In the genomic region with DNA sequence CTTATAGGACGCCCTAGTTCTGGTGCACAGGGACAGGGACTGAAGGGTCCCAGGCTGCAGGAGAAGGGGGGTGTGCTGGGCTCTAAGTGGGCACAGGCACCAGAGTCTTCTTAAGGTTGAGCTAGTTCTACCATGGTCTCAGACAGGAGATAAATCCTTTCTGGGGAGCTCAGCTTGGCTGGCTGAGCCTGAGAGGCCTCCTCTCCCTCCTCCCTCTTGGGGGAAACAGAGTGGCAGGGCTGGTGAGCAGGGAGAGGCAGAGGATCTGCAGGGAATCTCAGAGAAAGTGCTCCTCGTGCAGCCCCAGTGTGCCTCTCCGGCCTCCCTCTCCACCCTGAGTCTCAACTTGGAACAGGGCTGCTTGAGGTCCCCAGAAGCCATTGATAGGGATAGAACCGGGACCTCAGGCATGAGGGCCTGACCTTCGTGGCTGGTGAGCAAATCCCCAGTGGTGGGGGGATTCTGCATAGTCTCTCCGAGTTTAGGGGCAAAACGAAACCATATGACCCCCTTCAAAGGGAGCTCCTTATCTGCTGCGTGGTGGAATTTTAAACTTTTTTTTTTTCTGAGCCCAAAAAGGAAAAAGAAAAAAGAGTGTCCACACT, we compare ENCODE assay signal across 32 cellular contexts. TPM values are rescaled to one million over a fixed set of nuclear protein-coding genes. Genes with fewer than 3 reads are reported as not detected.
DNase-seq lines count a peak whose midpoint lies in the region; ATAC-seq, FAIRE-seq and TF ChIP-seq lines count a peak whose summit lies in the region.
"Had no signal": no experiment of that assay in that cellular context is flagged by ENCODE, and none has a peak within 500 bp of the region (broad histone marks: within the 10 kb centered on the region; RNA-seq: fewer than 3 reads in every experiment).

No MANE protein-coding gene starts in this region.

- TF ChIP-seq RAD21 in HepG2 (CRISPR knock-in tag; IDR thresholded peaks at IDR 0.05), result no peak

- H3K4me1 ChIP-seq in HepG2 (ENCODE audit: insufficient read depth, low read length) (peaks cover 41% of the 10 kb centered on the region), right lobe of liver (peaks cover 0 to 11% (median 3%) of the 10 kb centered on the region in 4 donors)
- H3K4me1 ChIP-seq: foreskin keratinocyte had no signal

- H3K9me3 ChIP-seq in HepG2 (ENCODE audit: low read length) (no peaks in the 10 kb centered on the region), right lobe of liver (no peaks in the 10 kb centered on the region)
- H3K9me3 ChIP-seq: HAP-1, left lung had no signal

- H3K4me3 Mint-ChIP-seq in chondrocyte (ENCODE audit: unreplicated experiment) (peak overlapping the region; percentile 79), nephron (peak overlapping the region; percentile 34 to 58 (median 46))
- H3K4me3 Mint-ChIP-seq: activated CD8-positive, alpha-beta T cell treated with anti-CD3 and anti-CD28 coated beads, Interleukin-2, amount 10 ng/mL, durations not matched to agents 7 days and 5 days had no signal

- CTCF ChIA-PET in HepG2 (lab: Yijun Ruan, JAX; ENCODE audit: low intra/inter-chr PET ratio, low total read pairs), result no interaction called here

- intact Hi-C loops in HepG2 (cut with micrococcal nuclease; ENCODE audit: unreplicated experiment) (loop anchor here (10.0 kb wide), 1 partner anchor 646 kb away; no protein-coding TSS in a partner anchor), right lobe of liver (cut with DNase I) (loop anchor here (10.0 kb wide), 2 partner anchors 86 to 296 kb away; no protein-coding TSS in a partner anchor)

- peak overlapping the region; percentile 95 for H3K4me2 ChIP-seq in HepG2 (ENCODE audit: low read depth, low read length)
- H3K4me2 ChIP-seq: BLaER1 treated with 17β-estradiol and CSF1 and Interleukin-3, amounts not matched to agents 10 nM and 100 nM had no signal

- TF ChIP-seq POLR2A in HepG2 (IDR thresholded peaks at IDR 0.05; ENCODE audit: insufficient read depth in 1 of 2, low read depth in 2 of 2, low read length in 2 of 2) (no peak), right lobe of liver (IDR thresholded peaks at IDR 0.05) (no peak)

- WGBS in HepG2 (ENCODE audit: low lambda C conversion rate), result 94% methylated on average over 6 of the region's 8 CpGs
- 71% methylated on average over 4 of the region's 8 CpGs for WGBS in right lobe of liver (ENCODE audit: insufficient coverage, low coverage, low lambda C conversion rate, missing lambda C conversion rate)

- BruUV-seq in HepG2 (replicated peaks; lab: Mats Ljungman, UMichigan), result no TSS peak

- no peak overlapping the region for H2AFZ ChIP-seq in HepG2 (ENCODE audit: low read length)

- H3K9ac ChIP-seq in HepG2 (ENCODE audit: insufficient read depth, low read depth, low read length), result peak overlapping the region; percentile 80; the same call in 1 of the 2 replicates
- H3K9ac ChIP-seq: BLaER1 treated with 17β-estradiol and CSF1 and Interleukin-3, amounts not matched to agents 10 nM and 100 nM had no signal

- in situ Hi-C loops in HepG2 (cut with HindIII; ENCODE audit: extremely low pct_ligation_motif_present, low pct_unique_long_range_greater_than_20kb), result loop anchor here (10.0 to 25.0 kb wide), 2 partner anchors 293 to 496 kb away; no protein-coding TSS in a partner anchor

- no peak for TF ChIP-seq EP300 in HepG2 (IDR thresholded peaks at IDR 0.05; ENCODE audit: low read depth in 2 of 2, low read length in 2 of 2)
- TF ChIP-seq EP300 in HepG2 (CRISPR knock-in tag; IDR thresholded peaks at IDR 0.05; ENCODE audit: borderline replicate concordance), result no peak

- TF ChIP-seq CTCF in HepG2 (CRISPR knock-in tag; IDR thresholded peaks at IDR 0.05) (no peak), right lobe of liver (IDR thresholded peaks at IDR 0.05) (no peak), chondrocyte (IDR thresholded peaks at IDR 0.05) (no peak), nephron (IDR thresholded peaks at IDR 0.05; ENCODE audit: unreplicated experiment in 3 of 3) (no peak)

- POLR2A ChIA-PET in HepG2 (lab: Yijun Ruan, JAX), result interaction anchor here (4.2 kb wide), 1 partner anchor 19 kb away, joined by 44 read pairs; a partner anchor contains a TSS

- no peaks in the 10 kb centered on the region for H4K20me1 ChIP-seq in HepG2 (ENCODE audit: insufficient read depth, low read length)

- ATAC-seq in HepG2 (no peak), right lobe of liver (no peak), HG03442 (IDR thresholded peaks at IDR 0.05; ENCODE audit: unreplicated experiment) (no peak), HG02981 (IDR thresholded peaks at IDR 0.05; ENCODE audit: unreplicated experiment) (no peak)
- ATAC-seq: activated CD8-positive, alpha-beta T cell treated with anti-CD3 and anti-CD28 coated beads, Interleukin-2, amount 10 ng/mL, durations not matched to agents 7 days and 5 days; foreskin keratinocyte; left lung; stimulated activated naive CD8-positive, alpha-beta T cell treated with anti-CD3 and anti-CD28 coated beads, Interleukin-15, amount 100 ng/mL, for 72 hours had no signal

- H3K36me3 Mint-ChIP-seq in chondrocyte (ENCODE audit: low read depth), result peaks cover 7% of the 10 kb centered on the region
- no peaks in the 10 kb centered on the region for H3K36me3 Mint-ChIP-seq in nephron (ENCODE audit: low read depth)

- DNase-seq in HepG2 (ENCODE audit: low spot score) (no peak), right lobe of liver (no peak), chondrocyte (ENCODE audit: low spot score) (no peak), HUDEP-2 (lab: John Stamatoyannopoulos, UW; ENCODE audit: unreplicated experiment in 76 of 76) (no peak), NCI-H2227 treated with DMSO at 0.1 percent for 48 hours (lab: John Stamatoyannopoulos, UW) (no peak)
- DNase-seq: ACHN; activated CD4-positive, alpha-beta T cell treated with anti-CD3 and anti-CD28 coated beads for 1 hour; activated CD8-positive, alpha-beta T cell treated with anti-CD3 and anti-CD28 coated beads, Interleukin-2, amount 10 ng/mL, durations not matched to agents 7 days and 5 days; activated naive CD4-positive, alpha-beta T cell; activated T-cell treated with anti-CD3 and anti-CD28 coated beads, Interleukin-2, amount 50 U/mL, for 24 hours; amniotic stem cell; caudate nucleus; foreskin keratinocyte; hippocampal formation; NCI-H1048; NCI-H1930; NCI-H226; NCI-H82; nucleus accumbens; OCI-M1; SHP77; stimulated activated CD4-positive, alpha-beta T cell treated with anti-CD3 and anti-CD28 coated beads, Interleukin-4, amount 100 ng/mL, for 4 hours; stimulated activated naive CD8-positive, alpha-beta T cell treated with anti-CD3 and anti-CD28 coated beads, Interleukin-15, amount 100 ng/mL, for 72 hours had no signal

- H3K79me2 ChIP-seq in HepG2 (ENCODE audit: insufficient read depth, low read length), result peaks cover 17% of the 10 kb centered on the region

- H3K9me3 Mint-ChIP-seq in chondrocyte (ENCODE audit: low read depth) (no peaks in the 10 kb centered on the region), nephron (no peaks in the 10 kb centered on the region)
- H3K9me3 Mint-ChIP-seq: activated T-cell treated with anti-CD3 and anti-CD28 coated beads, Interleukin-2, amount 50 U/mL, for 24 hours; stimulated activated naive CD8-positive, alpha-beta T cell treated with anti-CD3 and anti-CD28 coated beads, Interleukin-15, amount 100 ng/mL, for 72 hours had no signal

- H3K36me3 ChIP-seq in HepG2 (replicated peaks in 1 of 2; ENCODE audit: control insufficient read depth in 1 of 2, insufficient read depth in 2 of 2, low read length in 2 of 2) (peaks cover 0 to 7% of the 10 kb centered on the region in 2 experiments; a peak in 2 of 5 replicates), right lobe of liver (peaks cover 0 to 1% (median 0%) of the 10 kb centered on the region in 4 donors)
- H3K36me3 ChIP-seq: BLaER1 treated with 17β-estradiol and CSF1 and Interleukin-3, amounts not matched to agents 10 nM and 100 nM; HAP-1; left lung; upper lobe of left lung had no signal

- H3K4me3 ChIP-seq in HepG2 (replicated peaks in 1 of 3; ENCODE audit: insufficient read depth in 1 of 3, low read depth in 2 of 3, low read length in 3 of 3) (no peak overlapping the region; a peak in 1 of 6 replicates), right lobe of liver (no peak overlapping the region)
- H3K4me3 ChIP-seq: BLaER1 treated with 17β-estradiol and CSF1 and Interleukin-3, amounts not matched to agents 10 nM and 100 nM; left lung; upper lobe of left lung had no signal

- peaks cover 25% of the 10 kb centered on the region for H3K27me3 Mint-ChIP-seq in chondrocyte (ENCODE audit: low read depth)
- H3K27me3 Mint-ChIP-seq in nephron (ENCODE audit: low read depth), result peaks cover 96% of the 10 kb centered on the region

- H3K27ac Mint-ChIP-seq in chondrocyte (ENCODE audit: unreplicated experiment) (no peak overlapping the region), nephron (no peak overlapping the region)
- H3K27ac Mint-ChIP-seq: activated CD8-positive, alpha-beta T cell treated with anti-CD3 and anti-CD28 coated beads, Interleukin-2, amount 10 ng/mL, durations not matched to agents 7 days and 5 days; activated T-cell treated with anti-CD3 and anti-CD28 coated beads, Interleukin-2, amount 50 U/mL, for 24 hours; stimulated activated naive CD8-positive, alpha-beta T cell treated with anti-CD3 and anti-CD28 coated beads, Interleukin-15, amount 100 ng/mL, for 72 hours had no signal

- H3K4me1 Mint-ChIP-seq in chondrocyte (ENCODE audit: low read depth) (peaks cover 56% of the 10 kb centered on the region), nephron (peaks cover 14% of the 10 kb centered on the region)

- H3K27me3 ChIP-seq in HepG2 (ENCODE audit: control insufficient read depth in 1 of 2, insufficient read depth in 2 of 2, low read length in 2 of 2) (peaks cover 14 to 19% of the 10 kb centered on the region in 2 experiments; a peak in 4 of 5 replicates), right lobe of liver (no peaks in the 10 kb centered on the region)

- H3K27ac ChIP-seq in HepG2 (ENCODE audit: extremely low read length, insufficient read depth, low read length) (no peak overlapping the region), right lobe of liver (no peak overlapping the region)
- H3K27ac ChIP-seq: BLaER1 treated with 17β-estradiol and CSF1 and Interleukin-3, amounts not matched to agents 10 nM and 100 nM; foreskin keratinocyte; left lung; upper lobe of left lung had no signal

- no peak for FAIRE-seq in HepG2 (lab: Jason Lieb, UNC)

RNA-seq across cellular contexts. Expression of a gene that starts 2.0 kb away (rescaled TPM):
- total RNA-seq in HepG2 (2016; rRNA removed; fragmentation: Illumina TruSeq; extraction: Trizol), result 10.2 and 15.0 TPM in 2 replicates
- 1.6 and 1.8 TPM in 2 replicates for total RNA-seq in HepG2 (2016; cell fraction: cytosol; rRNA removed; fragmentation: Illumina TruSeq; extraction: Trizol; ENCODE audit: low read depth)
- 9.2 and 15.1 TPM in 2 replicates for total RNA-seq in HepG2 (2016; cell fraction: insoluble cytoplasmic fraction; rRNA removed; fragmentation: Illumina TruSeq; extraction: Trizol)
- 5.3 and 5.6 TPM in 2 replicates for total RNA-seq in HepG2 (2016; cell fraction: membrane; rRNA removed; fragmentation: Illumina TruSeq; extraction: Trizol)
- total RNA-seq in HepG2 (2016; cell fraction: nucleus; rRNA removed; fragmentation: Illumina TruSeq; extraction: Trizol), result 16.7 and 18.1 TPM in 2 replicates
- 1.6 and 3.0 TPM in 2 replicates for polyA plus RNA-seq in HepG2 (2011; rRNA removed)
- 1.5 and 1.9 TPM in 2 replicates for polyA plus RNA-seq in HepG2 (2011; cell fraction: cytosol; rRNA removed)
- 6.3 and 9.6 TPM in 2 replicates for polyA plus RNA-seq in HepG2 (2011; cell fraction: nucleus; rRNA removed)
- 4.5 and 5.8 TPM in 2 replicates for polyA plus RNA-seq in HepG2 (2012)
- 0.75 and 0.80 TPM in 2 replicates for polyA plus RNA-seq in HepG2 (2016; cell fraction: cytosol; fragmentation: Illumina TruSeq; extraction: Trizol; ENCODE audit: low read depth)
- 5.6 and 5.9 TPM in 2 replicates for polyA plus RNA-seq in HepG2 (2016; cell fraction: insoluble cytoplasmic fraction; fragmentation: Illumina TruSeq; extraction: Trizol; ENCODE audit: low read depth)
- 2.3 and 2.7 TPM in 2 replicates for polyA plus RNA-seq in HepG2 (2016; cell fraction: membrane; fragmentation: Illumina TruSeq; extraction: Trizol; ENCODE audit: low read depth)
- polyA plus RNA-seq in HepG2 (2016; cell fraction: nucleus; fragmentation: Illumina TruSeq; extraction: Trizol; ENCODE audit: insufficient read depth, low read depth), result 19.8 and 21.2 TPM in 2 replicates
- 5.0 TPM in 1 of 2 replicates, not detected in the other for polyA minus RNA-seq in HepG2 (2011; rRNA and poly(A)+ RNA removed; ENCODE audit: low replicate concordance)
- 2.5 and 4.1 TPM in 2 replicates for polyA minus RNA-seq in HepG2 (2011; cell fraction: cytosol; rRNA and poly(A)+ RNA removed)
- polyA minus RNA-seq in HepG2 (2011; cell fraction: nucleus; rRNA and poly(A)+ RNA removed), result 2.4 and 4.5 TPM in 2 replicates
- 1 to 10 TPM in 5 of 6 experiments, under 1 TPM in 1; 0.95 to 5.0 (median 2.9) TPM for total RNA-seq in right lobe of liver
- total RNA-seq in chondrocyte, result 10.9 to 12.8 TPM (median 12.6 TPM) in 3 replicates
- total RNA-seq: activated CD8-positive, alpha-beta T cell treated with anti-CD3 and anti-CD28 coated beads, Interleukin-2, amount 10 ng/mL, durations not matched to agents 7 days and 5 days; epithelial cell of proximal tubule; foreskin keratinocyte; LHCN-M2 had no signal
- polyA plus RNA-seq: foreskin keratinocyte had no signal

RNA-seq across cellular contexts. Expression of a gene that starts 18.1 kb away (rescaled TPM):
- total RNA-seq in HepG2 (2016; rRNA removed; fragmentation: Illumina TruSeq; extraction: Trizol), result 22.0 and 22.8 TPM in 2 replicates
- 4.7 and 4.9 TPM in 2 replicates for total RNA-seq in HepG2 (2016; cell fraction: cytosol; rRNA removed; fragmentation: Illumina TruSeq; extraction: Trizol; ENCODE audit: low read depth)
- total RNA-seq in HepG2 (2016; cell fraction: insoluble cytoplasmic fraction; rRNA removed; fragmentation: Illumina TruSeq; extraction: Trizol), result 18.5 and 23.5 TPM in 2 replicates
- total RNA-seq in HepG2 (2016; cell fraction: membrane; rRNA removed; fragmentation: Illumina TruSeq; extraction: Trizol), result 12.9 and 13.2 TPM in 2 replicates
- total RNA-seq in HepG2 (2016; cell fraction: nucleus; rRNA removed; fragmentation: Illumina TruSeq; extraction: Trizol), result 16.8 and 19.0 TPM in 2 replicates
- polyA plus RNA-seq in HepG2 (2011; rRNA removed), result 15.2 and 17.3 TPM in 2 replicates
- 9.2 and 11.9 TPM in 2 replicates for polyA plus RNA-seq in HepG2 (2011; cell fraction: cytosol; rRNA removed)
- 20.1 and 23.4 TPM in 2 replicates for polyA plus RNA-seq in HepG2 (2011; cell fraction: nucleus; rRNA removed)
- polyA plus RNA-seq in HepG2 (2012), result 13.4 and 14.5 TPM in 2 replicates
- polyA plus RNA-seq in HepG2 (2016; cell fraction: cytosol; fragmentation: Illumina TruSeq; extraction: Trizol; ENCODE audit: low read depth), result 5.3 and 5.4 TPM in 2 replicates
- polyA plus RNA-seq in HepG2 (2016; cell fraction: insoluble cytoplasmic fraction; fragmentation: Illumina TruSeq; extraction: Trizol; ENCODE audit: low read depth), result 19.1 and 22.3 TPM in 2 replicates
- 8.7 and 10.7 TPM in 2 replicates for polyA plus RNA-seq in HepG2 (2016; cell fraction: membrane; fragmentation: Illumina TruSeq; extraction: Trizol; ENCODE audit: low read depth)
- 19.4 and 22.9 TPM in 2 replicates for polyA plus RNA-seq in HepG2 (2016; cell fraction: nucleus; fragmentation: Illumina TruSeq; extraction: Trizol; ENCODE audit: insufficient read depth, low read depth)
- polyA minus RNA-seq in HepG2 (2011; rRNA and poly(A)+ RNA removed; ENCODE audit: low replicate concordance), result 14.3 and 29.5 TPM in 2 replicates
- 11.9 and 13.8 TPM in 2 replicates for polyA minus RNA-seq in HepG2 (2011; cell fraction: cytosol; rRNA and poly(A)+ RNA removed)
- polyA minus RNA-seq in HepG2 (2011; cell fraction: nucleus; rRNA and poly(A)+ RNA removed), result 28.6 and 28.8 TPM in 2 replicates
- 10 to 100 TPM; 17.5 to 34.7 (median 20.2) TPM for total RNA-seq in right lobe of liver
- 24.6 to 33.8 TPM (median 33.2 TPM) in 3 replicates for total RNA-seq in chondrocyte
